Comparison of ENCODE assay signal across 16 cellular contexts in genomic region chr1:58358311-58358710, GRCh38.
DNase-seq lines count a peak whose midpoint lies in the region; ATAC-seq and TF ChIP-seq lines count a peak whose summit lies in the region.
"Had no signal": no experiment of that assay in that cellular context is flagged by ENCODE, and none has a peak within 500 bp of the region (broad histone marks: within the 10 kb centered on the region; RNA-seq: fewer than 3 reads in every experiment).

No MANE protein-coding gene starts in this region.

- H3K23ac ChIP-seq in mesendoderm (ENCODE audit: low read length): no peak overlapping the region

- no peak overlapping the region for H4K8ac ChIP-seq in mesendoderm (ENCODE audit: low read depth, low read length)

- no peak overlapping the region for H2AK5ac ChIP-seq in mesendoderm (ENCODE audit: low read length)

- H3K4me3 Mint-ChIP-seq in activated T-cell treated with anti-CD3 and anti-CD28 coated beads, Interleukin-2, amount 50 U/mL, for 24 hours: no peak overlapping the region
- H3K4me3 Mint-ChIP-seq: IgD-negative memory B cell, naive B cell had no signal

- no peaks in the 10 kb centered on the region for H3K9me3 Mint-ChIP-seq in activated T-cell treated with anti-CD3 and anti-CD28 coated beads, Interleukin-2, amount 50 U/mL, for 24 hours
- H3K9me3 Mint-ChIP-seq: IgD-negative memory B cell had no signal

- no CpG with 5 or more reads among the region's 4 CpGs for WGBS in mesendoderm (ENCODE audit: extremely low coverage, insufficient coverage, low lambda C conversion rate)

- no peak overlapping the region for H3K9ac ChIP-seq in mesendoderm (ENCODE audit: low read length)

- no peaks in the 10 kb centered on the region for H3K79me1 ChIP-seq in mesendoderm (ENCODE audit: low read length)

- H3K27ac Mint-ChIP-seq in activated T-cell treated with anti-CD3 and anti-CD28 coated beads, Interleukin-2, amount 50 U/mL, for 24 hours: no peak overlapping the region
- H3K27ac Mint-ChIP-seq: IgD-negative memory B cell, naive B cell had no signal

- H3K4me2 ChIP-seq in mesendoderm (ENCODE audit: low read length): no peak overlapping the region

- no peak overlapping the region for H3K27ac ChIP-seq in mesendoderm (ENCODE audit: low read depth, low read length)
- H3K27ac ChIP-seq: ascending aorta, sigmoid colon, thoracic aorta had no signal

- TF ChIP-seq CTCF in astrocyte of the spinal cord (IDR thresholded peaks at IDR 0.05; ENCODE audit: low read depth, low read length): no peak

- in situ Hi-C loops in astrocyte of the spinal cord (cut with HindIII; ENCODE audit: low sequenced_read_pairs): no loop called here

- no peaks in the 10 kb centered on the region for H3K36me3 Mint-ChIP-seq in activated T-cell treated with anti-CD3 and anti-CD28 coated beads, Interleukin-2, amount 50 U/mL, for 24 hours (ENCODE audit: low read depth)
- H3K36me3 Mint-ChIP-seq: naive B cell had no signal

- H3K36me3 ChIP-seq in mesendoderm (ENCODE audit: control insufficient read depth, insufficient read depth, low read length): no peaks in the 10 kb centered on the region
- H3K36me3 ChIP-seq: ascending aorta, sigmoid colon, thoracic aorta had no signal

- H3K4me1 Mint-ChIP-seq in activated T-cell treated with anti-CD3 and anti-CD28 coated beads, Interleukin-2, amount 50 U/mL, for 24 hours (ENCODE audit: low read depth): no peaks in the 10 kb centered on the region
- H3K4me1 Mint-ChIP-seq: naive B cell had no signal

- H4K5ac ChIP-seq in mesendoderm (ENCODE audit: low read length): no peak overlapping the region

- H3K4ac ChIP-seq in mesendoderm (ENCODE audit: low read depth, low read length): no peak overlapping the region

- H3K27me3 Mint-ChIP-seq in activated T-cell treated with anti-CD3 and anti-CD28 coated beads, Interleukin-2, amount 50 U/mL, for 24 hours: peaks cover 10% of the 10 kb centered on the region
- H3K27me3 Mint-ChIP-seq: IgD-negative memory B cell had no signal

- peaks cover 2% of the 10 kb centered on the region for H3K4me1 ChIP-seq in mesendoderm (ENCODE audit: control insufficient read depth, low read depth, low read length)
- H3K4me1 ChIP-seq: ascending aorta had no signal

- no peak overlapping the region for H2BK15ac ChIP-seq in mesendoderm (replicated peaks; ENCODE audit: low read depth)

- H3K18ac ChIP-seq in mesendoderm (ENCODE audit: low read length): no peak overlapping the region

- no peaks in the 10 kb centered on the region for H3K27me3 ChIP-seq in mesendoderm (ENCODE audit: insufficient read depth, low read length, poor library complexity)
- H3K27me3 ChIP-seq: ascending aorta, sigmoid colon had no signal

- ATAC-seq in left ventricle myocardium superior: no peak

- no peaks in the 10 kb centered on the region for H3K79me2 ChIP-seq in mesendoderm (ENCODE audit: control insufficient read depth, insufficient read depth, low read length)

- no peak overlapping the region for H2BK5ac ChIP-seq in mesendoderm (ENCODE audit: low read length)

- H2BK120ac ChIP-seq in mesendoderm (ENCODE audit: low read depth, low read length): no peak overlapping the region

- intact Hi-C loops in left ventricle myocardium superior (cut with micrococcal nuclease): no loop called here

- DNase-seq in EH (ENCODE audit: low read depth) (peak; percentile 66), NCI-H1436 (lab: John Stamatoyannopoulos, UW) (peak; percentile 13), astrocyte of the spinal cord (ENCODE audit: low read depth, low spot score) (peak; percentile 1), mesendoderm (peak; percentile 18), UCSD-AML1 (lab: John Stamatoyannopoulos, UW; ENCODE audit: unreplicated experiment) (no peak), NCI-H524 (lab: John Stamatoyannopoulos, UW) (no peak), left ventricle myocardium superior (no peak)
- no peak for DNase-seq in activated T-cell treated with anti-CD3 and anti-CD28 coated beads, Interleukin-2, amount 50 U/mL, for 24 hours
- DNase-seq: activated T-cell treated with anti-CD3 and anti-CD28 coated beads for 4 hours, Calu3, naive B cell, NCI-H187 treated with DMSO at 0.1 percent for 48 hours, sigmoid colon had no signal

- H3K4me3 ChIP-seq in astrocyte of the spinal cord (ENCODE audit: low read depth, low read length): no peak overlapping the region
- H3K4me3 ChIP-seq in mesendoderm (ENCODE audit: low read length): no peak overlapping the region
- H3K4me3 ChIP-seq: ascending aorta, sigmoid colon, thoracic aorta had no signal

- H3K56ac ChIP-seq in mesendoderm (ENCODE audit: low read length): no peak overlapping the region

Comparison
In these comparisons a context has a peak if more than half of its experiments do, and no peak if none do; other contexts are left out.
1. DNase-seq: peak in EH (single experiment), NCI-H1436 (single experiment), astrocyte of the spinal cord (single experiment) and mesendoderm (single experiment); none in UCSD-AML1 (single experiment), activated T-cell treated with anti-CD3 and anti-CD28 coated beads, Interleukin-2, amount 50 U/mL, for 24 hours (single experiment), NCI-H524 (0 of 2) and left ventricle myocardium superior (single experiment).